13 cellular contexts compared by ENCODE assay signal in genomic region chr10:16968722-16969055, GRCh38.
DNase-seq lines count a peak whose midpoint lies in the region; ATAC-seq, FAIRE-seq and TF ChIP-seq lines count a peak whose summit lies in the region.
"Had no signal": no experiment of that assay in that cellular context is flagged by ENCODE, and none has a peak within 500 bp of the region (broad histone marks: within the 10 kb centered on the region; RNA-seq: fewer than 3 reads in every experiment).

No MANE protein-coding gene starts in this region.

- H3K18ac ChIP-seq in neuronal stem cell (ENCODE audit: low read length): no peak overlapping the region

- no peaks in the 10 kb centered on the region for H3K36me3 Mint-ChIP-seq in natural killer cell treated with Interleukin-12 subunit alpha and Interleukin-12 subunit beta and Interleukin-15 and Interleukin-18, amount 100 ng/mL, for 72 hours

- H3K4me3 Mint-ChIP-seq in natural killer cell treated with Interleukin-12 subunit alpha and Interleukin-12 subunit beta and Interleukin-15 and Interleukin-18, amount 100 ng/mL, for 72 hours: no peak overlapping the region
- H3K4me3 Mint-ChIP-seq: T-helper 2 cell treated with Interferon-gamma antibody and Interleukin-4, amounts not matched to agents 5 μg/mL and 100 μg/mL, for 36 hours had no signal

- no peak overlapping the region for H2BK120ac ChIP-seq in neuronal stem cell (ENCODE audit: low read depth, low read length)

- no peak for TF ChIP-seq EP300 in A549 (IDR thresholded peaks at IDR 0.05)

- no peak overlapping the region for H3K27ac Mint-ChIP-seq in natural killer cell treated with Interleukin-12 subunit alpha and Interleukin-12 subunit beta and Interleukin-15 and Interleukin-18, amount 100 ng/mL, for 72 hours
- H3K27ac Mint-ChIP-seq: activated CD4-positive, alpha-beta T cell treated with anti-CD3 and anti-CD28 coated beads, Interleukin-2, amount 10 ng/mL, durations not matched to agents 24 days and 14 days; activated T-helper 2 cell treated with anti-CD3 and anti-CD28 coated beads, Interferon-gamma antibody, Interleukin-2, Interleukin-4, amounts not matched to agents 10 μg/mL and 5 μg/mL and 100 μg/mL, durations not matched to agents 14 hours and 24 hours and 36 hours; T-helper 2 cell treated with Interferon-gamma antibody and Interleukin-4, amounts not matched to agents 5 μg/mL and 100 μg/mL, for 36 hours had no signal

- TF ChIP-seq CTCF in A549 (IDR thresholded peaks at IDR 0.05) (no peak), Panc1 (IDR thresholded peaks at IDR 0.05) (no peak)

- 91% methylated on average over 4 of the region's 4 CpGs for WGBS in A549 (ENCODE audit: missing lambda C conversion rate)
- WGBS in esophagus, 2 donors: 45 to 53% methylated on average over 4 of the region's 4 CpGs
- no CpG with 5 or more reads among the region's 4 CpGs for WGBS in neuronal stem cell (ENCODE audit: extremely low coverage in 2 of 2, insufficient read length in 2 of 2, insufficient replicate concordance in 1 of 2), 2 donors

- no peaks in the 10 kb centered on the region for H3K79me1 ChIP-seq in neuronal stem cell (ENCODE audit: low read depth, low read length)

- no peak overlapping the region for H3K9ac ChIP-seq in neuronal stem cell (ENCODE audit: low read depth, low read length, poor library complexity)

- peak overlapping the region; percentile 17 for H2AFZ ChIP-seq in neuronal stem cell (ENCODE audit: low read length)

- no peak for TF ChIP-seq RAD21 in A549 (conservative IDR thresholded peaks at IDR 0.05 in 1 of 2, IDR thresholded peaks at IDR 0.05 in 1 of 2)

- H2BK5ac ChIP-seq in neuronal stem cell (ENCODE audit: low read length): no peak overlapping the region

- ATAC-seq in A549 (peak in 1 of 2 experiments; percentile 19; a peak in 3 of 6 replicates), Panc1 (peak; percentile 72), GM19035 (IDR thresholded peaks at IDR 0.05; ENCODE audit: unreplicated experiment) (no peak)
- no peak for ATAC-seq in natural killer cell treated with Interleukin-12 subunit alpha and Interleukin-12 subunit beta and Interleukin-15 and Interleukin-18, amount 100 ng/mL, for 72 hours

- H3K27ac ChIP-seq in A549 (peak overlapping the region in 1 of 2 experiments; percentile 71; a peak in 3 of 6 replicates), Panc1 (ENCODE audit: low read length) (peak overlapping the region; percentile 99), esophagus (ENCODE audit: low read depth in 2 of 2, low read length in 1 of 2) (peak overlapping the region; percentile 9 to 24), neuronal stem cell (replicated peaks; ENCODE audit: low read length) (peak overlapping the region; percentile 51)

- H3K27me3 ChIP-seq in Panc1 (ENCODE audit: control insufficient read depth, insufficient read depth, low read length): no peaks in the 10 kb centered on the region
- H3K27me3 ChIP-seq in esophagus (ENCODE audit: control insufficient read depth in 1 of 2, insufficient read depth in 2 of 2, low read length in 2 of 2): no peaks in the 10 kb centered on the region
- H3K27me3 ChIP-seq in neuronal stem cell (ENCODE audit: control insufficient read depth in 3 of 3, insufficient read depth in 3 of 3, low read depth in 1 of 3, low read length in 3 of 3): no peaks in the 10 kb centered on the region
- H3K27me3 ChIP-seq: MG63 had no signal

- intact Hi-C loops in Panc1 (cut with micrococcal nuclease; ENCODE audit: unreplicated experiment): loop anchor here (5.0 to 10.0 kb wide), 3 partner anchors 56 to 124 kb away; no protein-coding TSS in a partner anchor

- H3K4me1 ChIP-seq in A549: peaks cover 30% of the 10 kb centered on the region
- peaks cover 43% of the 10 kb centered on the region for H3K4me1 ChIP-seq in Panc1 (ENCODE audit: control insufficient read depth, insufficient read depth, low read length)
- H3K4me1 ChIP-seq in esophagus (ENCODE audit: control insufficient read depth in 2 of 2, insufficient read depth in 2 of 2, low read length in 1 of 2): no peaks in the 10 kb centered on the region
- H3K4me1 ChIP-seq in neuronal stem cell (ENCODE audit: control insufficient read depth in 2 of 2, insufficient read depth in 1 of 2, low read depth in 1 of 2, low read length in 2 of 2): peaks cover 19 to 28% of the 10 kb centered on the region in 2 donors

- H2BK12ac ChIP-seq in neuronal stem cell (ENCODE audit: low read length): no peak overlapping the region

- H3K4me2 ChIP-seq in A549 (peak overlapping the region; percentile 57), neuronal stem cell (ENCODE audit: insufficient read depth, low read length, poor library complexity, severe bottlenecking) (no peak overlapping the region)

- DNase-seq in A549 (ENCODE audit: low read depth in 1 of 2, low spot score in 1 of 2) (no peak), Panc1 (ENCODE audit: low read depth, low spot score) (no peak), neuronal stem cell (ENCODE audit: low spot score) (no peak)
- DNase-seq in stimulated activated naive CD4-positive, alpha-beta T cell (lab: John Stamatoyannopoulos, UW): no peak
- no peak for DNase-seq in stimulated activated CD4-positive, alpha-beta T cell treated with anti-CD3 and anti-CD28 coated beads, Interleukin-4, amount 100 ng/mL, for 4 hours
- DNase-seq in natural killer cell treated with Interleukin-12 subunit alpha and Interleukin-12 subunit beta and Interleukin-15 and Interleukin-18, amount 100 ng/mL, for 72 hours (ENCODE audit: low spot score): no peak
- DNase-seq: activated CD4-positive, alpha-beta T cell treated with anti-CD3 and anti-CD28 coated beads, Interleukin-2, amount 10 ng/mL, durations not matched to agents 24 days and 14 days; small intestine had no signal

- in situ Hi-C loops in Panc1 (cut with HindIII; ENCODE audit: low pct_unique_long_range_greater_than_20kb, low sequenced_read_pairs): no loop called here

- H3K9me3 ChIP-seq in A549 (no peaks in the 10 kb centered on the region), Panc1 (ENCODE audit: control insufficient read depth, insufficient read depth, low read depth, low read length) (peaks cover 4% of the 10 kb centered on the region; the same call in 1 of the 2 replicates), esophagus (ENCODE audit: control insufficient read depth in 2 of 2, insufficient read depth in 1 of 2, low read depth in 1 of 2, low read length in 1 of 2) (peaks cover 0 to 2% of the 10 kb centered on the region in 2 donors), neuronal stem cell (replicated peaks in 1 of 2; ENCODE audit: control insufficient read depth in 2 of 2, insufficient read depth in 1 of 2, low read depth in 1 of 2, low read length in 2 of 2) (no peaks in the 10 kb centered on the region)
- H3K9me3 ChIP-seq: MG63 had no signal

- H3K4ac ChIP-seq in neuronal stem cell (ENCODE audit: low read length): no peak overlapping the region

- H3K9me3 Mint-ChIP-seq in natural killer cell treated with Interleukin-12 subunit alpha and Interleukin-12 subunit beta and Interleukin-15 and Interleukin-18, amount 100 ng/mL, for 72 hours: no peaks in the 10 kb centered on the region
- H3K9me3 Mint-ChIP-seq: activated CD4-positive, alpha-beta T cell treated with anti-CD3 and anti-CD28 coated beads, Interleukin-2, amount 10 ng/mL, durations not matched to agents 24 days and 14 days; activated T-helper 2 cell treated with anti-CD3 and anti-CD28 coated beads, Interferon-gamma antibody, Interleukin-2, Interleukin-4, amounts not matched to agents 10 μg/mL and 5 μg/mL and 100 μg/mL, durations not matched to agents 14 hours and 24 hours and 36 hours; T-helper 2 cell treated with Interferon-gamma antibody and Interleukin-4, amounts not matched to agents 5 μg/mL and 100 μg/mL, for 36 hours had no signal

- no peak for FAIRE-seq in A549 (lab: Jason Lieb, UNC)
- FAIRE-seq: small intestine had no signal

- H3K36me3 ChIP-seq in Panc1 (ENCODE audit: control insufficient read depth, insufficient read depth, low read length) (no peaks in the 10 kb centered on the region), esophagus (ENCODE audit: control insufficient read depth in 2 of 2, insufficient read depth in 2 of 2, low read length in 1 of 2) (no peaks in the 10 kb centered on the region), neuronal stem cell (replicated peaks in 1 of 2; ENCODE audit: control insufficient read depth in 2 of 2, insufficient read depth in 2 of 2, low read length in 2 of 2) (no peaks in the 10 kb centered on the region)
- H3K36me3 ChIP-seq: MG63 had no signal

- H4K8ac ChIP-seq in neuronal stem cell (ENCODE audit: low read depth, low read length): no peak overlapping the region

- CTCF ChIA-PET in A549 (lab: Yijun Ruan, JAX) (interaction anchor here (0.6 to 1.1 kb wide), 4 partner anchors 8 to 262 kb away, joined by 3 to 4 read pairs (median 3); no protein-coding TSS in a partner anchor), Panc1 (lab: Charles Lee) (no interaction called here)

- no peak for TF ChIP-seq POLR2A in A549 (IDR thresholded peaks at IDR 0.05; ENCODE audit: low read length)

- H3K23ac ChIP-seq in neuronal stem cell (ENCODE audit: low read depth, low read length, poor library complexity): no peak overlapping the region

- no peak overlapping the region for H2AK5ac ChIP-seq in neuronal stem cell (ENCODE audit: low read depth, low read length)

- peaks cover 0 to 7% of the 10 kb centered on the region in 2 donors for H3K27me3 Mint-ChIP-seq in natural killer cell treated with Interleukin-12 subunit alpha and Interleukin-12 subunit beta and Interleukin-15 and Interleukin-18, amount 100 ng/mL, for 72 hours

- H3K14ac ChIP-seq in neuronal stem cell (ENCODE audit: low read length): no peak overlapping the region

- POLR2A ChIA-PET in A549 (lab: Yijun Ruan, JAX) (interaction anchor here (0.6 to 1.4 kb wide), 2 partner anchors 9 to 259 kb away, joined by 3 to 8 read pairs; partner anchors contain the start of gene VIM), Panc1 (lab: Charles Lee) (interaction anchor here (0.6 to 0.8 kb wide), 4 partner anchors 53 to 402 kb away, joined by 3 read pairs; no protein-coding TSS in a partner anchor)

- BruUV-seq in Panc1 (replicated peaks; lab: Mats Ljungman, UMichigan): no TSS peak

- no peak overlapping the region for H3K4me3 ChIP-seq in A549
- no peak overlapping the region for H3K4me3 ChIP-seq in Panc1 (ENCODE audit: low read depth in 2 of 2, low read length in 2 of 2)
- no peak overlapping the region for H3K4me3 ChIP-seq in esophagus (ENCODE audit: low read depth in 1 of 2, low read length in 2 of 2)
- peak overlapping the region in 1 of 2 donors; percentile 13 for H3K4me3 ChIP-seq in neuronal stem cell (ENCODE audit: low read length in 2 of 2)
- H3K4me3 ChIP-seq: MG63 had no signal

- H4K91ac ChIP-seq in neuronal stem cell (ENCODE audit: low read depth, low read length, poor library complexity): no peak overlapping the region

- peaks cover 17 to 20% of the 10 kb centered on the region in 2 donors for H3K4me1 Mint-ChIP-seq in natural killer cell treated with Interleukin-12 subunit alpha and Interleukin-12 subunit beta and Interleukin-15 and Interleukin-18, amount 100 ng/mL, for 72 hours (ENCODE audit: low read depth in 2 of 2)

- no peak overlapping the region for H2BK15ac ChIP-seq in neuronal stem cell (ENCODE audit: low read length)

TF ChIP-seq in A549, 52 proteins besides CTCF, POLR2A, EP300 and RAD21 (continues in another document):
- TF ChIP-seq ESRRA (IDR thresholded peaks at IDR 0.05; ENCODE audit: borderline replicate concordance, low read length): no peak
- TF ChIP-seq MYC (IDR thresholded peaks at IDR 0.05; ENCODE audit: borderline replicate concordance, low read length): no peak
